Comparison of ENCODE assay signal across 1 cellular context in the genomic region with DNA sequence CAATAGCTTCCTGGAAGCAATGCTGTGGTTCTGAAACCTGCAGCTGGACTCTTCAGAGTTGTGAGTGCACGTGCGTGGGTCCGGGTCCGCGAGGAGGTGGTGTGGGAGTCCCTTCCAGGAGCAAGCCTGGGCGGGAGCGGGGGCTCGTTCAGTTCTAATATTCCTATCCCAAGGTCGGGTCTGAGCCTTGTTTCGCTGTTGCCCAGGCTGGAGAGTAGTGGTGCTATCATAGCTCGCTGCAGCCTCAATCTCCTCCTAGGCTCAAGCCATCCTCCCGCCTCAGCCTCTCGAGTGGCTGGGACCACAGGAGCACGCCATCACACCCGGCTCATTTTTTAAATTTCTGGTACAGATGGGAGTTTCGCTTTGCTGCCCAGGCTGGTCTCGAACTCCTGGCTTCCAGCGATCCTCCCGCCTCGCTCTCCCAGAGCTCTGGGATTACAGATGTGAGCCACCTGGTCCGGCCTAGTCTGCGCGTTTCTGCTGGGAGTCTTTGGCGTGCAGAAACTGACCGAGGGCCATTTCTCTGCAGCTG.
TF ChIP-seq lines count a peak whose summit lies in the region.

No MANE protein-coding gene starts in this region.

TF ChIP-seq in IMR-90, 13 proteins besides CTCF, POLR2A, EP300 and RAD21:
- TF ChIP-seq MXI1 (IDR thresholded peaks at IDR 0.05; ENCODE audit: borderline replicate concordance, low read depth, low read length) (no peak), USF2 (IDR thresholded peaks at IDR 0.05; ENCODE audit: low read depth, low read length) (no peak), CHD1 (IDR thresholded peaks at IDR 0.05; ENCODE audit: low read depth, low read length) (no peak), MAZ (IDR thresholded peaks at IDR 0.05; ENCODE audit: borderline replicate concordance, low read depth, low read length) (no peak), NFE2L2 (IDR thresholded peaks at IDR 0.05; ENCODE audit: low read depth, low read length) (no peak), BHLHE40 (IDR thresholded peaks at IDR 0.05; ENCODE audit: low read depth, low read length) (no peak), FOS (IDR thresholded peaks at IDR 0.05; ENCODE audit: low read depth, low read length) (no peak), RFX5 (IDR thresholded peaks at IDR 0.05; ENCODE audit: low read depth, low read length) (no peak), CEBPB (IDR thresholded peaks at IDR 0.05; ENCODE audit: low read depth, low read length) (no peak), MAFK (IDR thresholded peaks at IDR 0.05; ENCODE audit: low read depth, low read length) (no peak), RCOR1 (IDR thresholded peaks at IDR 0.05; ENCODE audit: insufficient replicate concordance, low read length) (no peak)
